7 cellular contexts compared by ENCODE assay signal in genomic region chr1:23799570-23800395, GRCh38. TPM values are rescaled to one million over a fixed set of nuclear protein-coding genes. Genes with fewer than 3 reads are reported as not detected.
DNase-seq lines count a peak whose midpoint lies in the region; ATAC-seq and TF ChIP-seq lines count a peak whose summit lies in the region.

No MANE protein-coding gene starts in this region.

- no CpG with 5 or more reads among the region's 47 CpGs for WGBS in iPS DF 6.9 (ENCODE audit: insufficient coverage, insufficient read length)

- TF ChIP-seq POLR2A in gastrocnemius medialis (IDR thresholded peaks at IDR 0.05), result peak; percentile 34 to 46

- no peak overlapping the region for H3K27ac ChIP-seq in iPS DF 6.9 (ENCODE audit: low read length)
- peak overlapping the region; percentile 87 to 98 (median 94) for H3K27ac ChIP-seq in gastrocnemius medialis

- H3K9me3 ChIP-seq in iPS DF 6.9 (ENCODE audit: control insufficient read depth, insufficient read depth, low read length), result no peaks in the 10 kb centered on the region
- no peaks in the 10 kb centered on the region for H3K9me3 ChIP-seq in gastrocnemius medialis

- in situ Hi-C loops in gastrocnemius medialis (cut with MboI; ENCODE audit: low sequenced_read_pairs in 4 of 4), result no loop called here

- no peak for DNase-seq in GM06990 (ENCODE audit: extremely low read depth, insufficient read length)
- DNase-seq in H4 (ENCODE audit: low spot score), result peak; percentile 97
- peak; percentile 97 for DNase-seq in NCI-H226
- peak; percentile 90 for DNase-seq in amniotic epithelial cell (ENCODE audit: low read depth)
- DNase-seq in iPS DF 6.9 (ENCODE audit: low read depth, low spot score), result no peak
- no peak for DNase-seq in gastrocnemius medialis

- TF ChIP-seq CTCF in GM06990 (IDR thresholded peaks at IDR 0.05; ENCODE audit: insufficient read depth, low read length, poor library complexity, severe bottlenecking) (no peak), gastrocnemius medialis (IDR thresholded peaks at IDR 0.05 in 4 of 5, conservative IDR thresholded peaks at IDR 0.05 in 1 of 5) (no peak)

- H3K4me3 ChIP-seq in GM06990 (replicated peaks; ENCODE audit: low read depth, low read length) (peak overlapping the region; percentile 93), iPS DF 6.9 (ENCODE audit: low read length) (peak overlapping the region; percentile 72), gastrocnemius medialis (peak overlapping the region; percentile 72 to 100 (median 88))

- peaks cover 16% of the 10 kb centered on the region for H3K36me3 ChIP-seq in GM06990 (ENCODE audit: control insufficient read depth, insufficient read depth, low read length)
- peaks cover 27% of the 10 kb centered on the region for H3K36me3 ChIP-seq in iPS DF 6.9 (ENCODE audit: control insufficient read depth, insufficient read depth, low read length)
- H3K36me3 ChIP-seq in gastrocnemius medialis, result peaks cover 0 to 12% of the 10 kb centered on the region in 2 donors

- no peaks in the 10 kb centered on the region for H3K27me3 ChIP-seq in GM06990 (replicated peaks; ENCODE audit: control insufficient read depth, insufficient read depth, low read length)
- no peaks in the 10 kb centered on the region for H3K27me3 ChIP-seq in iPS DF 6.9 (ENCODE audit: control insufficient read depth, insufficient read depth, low read length)
- no peaks in the 10 kb centered on the region for H3K27me3 ChIP-seq in gastrocnemius medialis

- ATAC-seq in gastrocnemius medialis (peak in 1 of 2 donors; percentile 25), HG03571 (IDR thresholded peaks at IDR 0.05; ENCODE audit: unreplicated experiment) (no peak)

- intact Hi-C loops in gastrocnemius medialis (cut with DNase I; ENCODE audit: low total_unique reads), result loop anchor here (1.0 kb wide), 2 partner anchors 8 to 21 kb away; partner anchors contain the start of genes LYPLA2 and PITHD1

- peaks cover 5% of the 10 kb centered on the region; the same call in 1 of the 2 replicates for H3K4me1 ChIP-seq in iPS DF 6.9 (ENCODE audit: control insufficient read depth, insufficient read depth, low read length)
- H3K4me1 ChIP-seq in gastrocnemius medialis, result peaks cover 16 to 25% of the 10 kb centered on the region in 2 donors

RNA-seq across cellular contexts. Expression of gene GALE, which starts 0.8 kb away (rescaled TPM):
- total RNA-seq in H4 (2014; rRNA removed; shearing (Covaris generic)), result 128 and 142 TPM in 2 replicates
- 1 to 10 TPM; 2.9 to 5.7 (median 4.1) TPM for total RNA-seq in gastrocnemius medialis

RNA-seq across cellular contexts. Expression of gene LYPLA2, which starts 8.8 kb away (rescaled TPM):
- total RNA-seq in H4 (2014; rRNA removed; shearing (Covaris generic)), result 35.4 and 36.2 TPM in 2 replicates
- total RNA-seq in gastrocnemius medialis, result 10 to 100 TPM; 35.3 to 40.9 (median 36.7) TPM

RNA-seq across cellular contexts. Expression of gene PITHD1, which starts 21.6 kb away (rescaled TPM):
- total RNA-seq in H4 (2014; rRNA removed; shearing (Covaris generic)), result 46.5 and 51.4 TPM in 2 replicates
- total RNA-seq in gastrocnemius medialis, result 100 to 1,000 TPM in 1 of 4 donors, 10 to 100 TPM in 3; 79.9 to 104 (median 90.3) TPM

RNA-seq across cellular contexts. Expression of gene HMGCL, which starts 25.4 kb away (rescaled TPM):
- 34.0 and 34.5 TPM in 2 replicates for total RNA-seq in H4 (2014; rRNA removed; shearing (Covaris generic))
- 10 to 100 TPM; 19.1 to 30.0 (median 29.5) TPM for total RNA-seq in gastrocnemius medialis

RNA-seq across cellular contexts. Expression of gene ELOA, which starts 56.5 kb away (rescaled TPM):
- total RNA-seq in H4 (2014; rRNA removed; shearing (Covaris generic)), result 38.3 and 48.1 TPM in 2 replicates
- 10 to 100 TPM; 44.7 to 73.0 (median 59.0) TPM for total RNA-seq in gastrocnemius medialis

Comparison
In these comparisons a context has a peak if more than half of its experiments do, and no peak if none do; other contexts are left out.
1. DNase-seq: peak in H4 (single experiment), NCI-H226 (single experiment) and amniotic epithelial cell (single experiment); none in GM06990 (single experiment), iPS DF 6.9 (single experiment) and gastrocnemius medialis (0 of 2).
2. RNA of gene GALE, which starts 0.8 kb away (total RNA-seq): 128 to 142 TPM in H4; 2.9 to 5.7 TPM in gastrocnemius medialis; every median in the first group is over 10 times any median in the second.
3. Peak in every context shown above with its lines, with median percentiles within 50 percentile points of each other: H3K4me3 ChIP-seq.